ENCODE assay signal across 25 cellular contexts in genomic region chr6:135268263-135268662, GRCh38.
DNase-seq lines count a peak whose midpoint lies in the region; TF ChIP-seq lines count a peak whose summit lies in the region.
"Had no signal": no experiment of that assay in that cellular context is flagged by ENCODE, and none has a peak within 500 bp of the region (broad histone marks: within the 10 kb centered on the region; RNA-seq: fewer than 3 reads in every experiment).

No MANE protein-coding gene starts in this region.

- peaks cover 6% of the 10 kb centered on the region for H3K4me1 Mint-ChIP-seq in activated T-helper 1 cell treated with anti-CD3 and anti-CD28 coated beads, Interleukin-12 subunit alpha, Interleukin-12 subunit beta, Interleukin-2, Interleukin-4 antibody, amounts not matched to agents 30 ng/mL and 10 ng/mL and 1 ng/mL, durations not matched to agents 14 hours and 24 hours and 36 hours (ENCODE audit: low read depth)
- H3K4me1 Mint-ChIP-seq in neural crest cell, result no peaks in the 10 kb centered on the region

- no peak overlapping the region for H3K4me3 Mint-ChIP-seq in activated T-helper 1 cell treated with anti-CD3 and anti-CD28 coated beads, Interleukin-12 subunit alpha, Interleukin-12 subunit beta, Interleukin-2, Interleukin-4 antibody, amounts not matched to agents 30 ng/mL and 10 ng/mL and 1 ng/mL, durations not matched to agents 14 hours and 24 hours and 36 hours
- no peak overlapping the region for H3K4me3 Mint-ChIP-seq in neural crest cell
- H3K4me3 Mint-ChIP-seq: CD8-positive, alpha-beta T cell had no signal

- H3K4me2 ChIP-seq in BLaER1 treated with 17β-estradiol and CSF1 and Interleukin-3, amounts not matched to agents 10 nM and 100 nM, result peak overlapping the region in 10 of 11 experiments; percentile 0 to 83 (median 78); a peak in 15 of 22 replicates
- H3K4me2 ChIP-seq: A549 had no signal

- peaks cover 0 to 8% (median 0%) of the 10 kb centered on the region in 11 experiments; a peak in 6 of 22 replicates for H3K9me3 ChIP-seq in BLaER1 treated with 17β-estradiol and CSF1 and Interleukin-3, amounts not matched to agents 10 nM and 100 nM (replicated peaks in 1 of 11)
- H3K9me3 ChIP-seq in KOPT-K1 (ENCODE audit: insufficient read depth, low read length, poor library complexity, severe bottlenecking), result no peaks in the 10 kb centered on the region
- H3K9me3 ChIP-seq: A549 had no signal

- intact Hi-C loops in activated T-helper 1 cell treated with anti-CD3 and anti-CD28 coated beads, Interleukin-12 subunit alpha, Interleukin-12 subunit beta, Interleukin-2, Interleukin-4 antibody, amounts not matched to agents 30 ng/mL and 10 ng/mL and 1 ng/mL, durations not matched to agents 14 hours and 24 hours and 36 hours (cut with micrococcal nuclease), result no loop called here

- no peaks in the 10 kb centered on the region for H3K27me3 ChIP-seq in BLaER1 treated with 17β-estradiol and CSF1 and Interleukin-3, amounts not matched to agents 10 nM and 100 nM

- no peaks in the 10 kb centered on the region for H3K36me3 Mint-ChIP-seq in activated T-helper 1 cell treated with anti-CD3 and anti-CD28 coated beads, Interleukin-12 subunit alpha, Interleukin-12 subunit beta, Interleukin-2, Interleukin-4 antibody, amounts not matched to agents 30 ng/mL and 10 ng/mL and 1 ng/mL, durations not matched to agents 14 hours and 24 hours and 36 hours (ENCODE audit: low read depth)
- no peaks in the 10 kb centered on the region for H3K36me3 Mint-ChIP-seq in neural crest cell (ENCODE audit: low read depth)
- H3K36me3 Mint-ChIP-seq: CD8-positive, alpha-beta T cell had no signal

- H3K4me1 ChIP-seq in BLaER1 treated with 17β-estradiol and CSF1 and Interleukin-3, amounts not matched to agents 10 nM and 100 nM, result peaks cover 22 to 80% (median 65%) of the 10 kb centered on the region in 10 experiments
- H3K4me1 ChIP-seq: A549 had no signal

- peak overlapping the region; percentile 67 for H3K27ac Mint-ChIP-seq in activated T-helper 1 cell treated with anti-CD3 and anti-CD28 coated beads, Interleukin-12 subunit alpha, Interleukin-12 subunit beta, Interleukin-2, Interleukin-4 antibody, amounts not matched to agents 30 ng/mL and 10 ng/mL and 1 ng/mL, durations not matched to agents 14 hours and 24 hours and 36 hours
- peak overlapping the region; percentile 13 for H3K27ac Mint-ChIP-seq in neural crest cell (ENCODE audit: unreplicated experiment)
- H3K27ac Mint-ChIP-seq: CD8-positive, alpha-beta T cell had no signal

- TF ChIP-seq CTCF in neural crest cell (conservative IDR thresholded peaks at IDR 0.05), result no peak

- no peaks in the 10 kb centered on the region for H4K20me1 ChIP-seq in BLaER1 treated with 17β-estradiol and CSF1 and Interleukin-3, amounts not matched to agents 10 nM and 100 nM

- no peaks in the 10 kb centered on the region for H3K36me3 ChIP-seq in BLaER1 treated with 17β-estradiol and CSF1 and Interleukin-3, amounts not matched to agents 10 nM and 100 nM
- no peaks in the 10 kb centered on the region for H3K36me3 ChIP-seq in KOPT-K1 (ENCODE audit: insufficient read depth, low read length)

- no peaks in the 10 kb centered on the region for H3K9me3 Mint-ChIP-seq in activated T-helper 1 cell treated with anti-CD3 and anti-CD28 coated beads, Interleukin-12 subunit alpha, Interleukin-12 subunit beta, Interleukin-2, Interleukin-4 antibody, amounts not matched to agents 30 ng/mL and 10 ng/mL and 1 ng/mL, durations not matched to agents 14 hours and 24 hours and 36 hours
- H3K9me3 Mint-ChIP-seq in neural crest cell, result peaks cover 2% of the 10 kb centered on the region
- H3K9me3 Mint-ChIP-seq: CD8-positive, alpha-beta T cell had no signal

- H3K27me3 Mint-ChIP-seq in activated T-helper 1 cell treated with anti-CD3 and anti-CD28 coated beads, Interleukin-12 subunit alpha, Interleukin-12 subunit beta, Interleukin-2, Interleukin-4 antibody, amounts not matched to agents 30 ng/mL and 10 ng/mL and 1 ng/mL, durations not matched to agents 14 hours and 24 hours and 36 hours (ENCODE audit: insufficient read depth), result peaks cover 4% of the 10 kb centered on the region
- H3K27me3 Mint-ChIP-seq in neural crest cell (ENCODE audit: low read depth), result no peaks in the 10 kb centered on the region

- H3K9ac ChIP-seq in BLaER1 treated with 17β-estradiol and CSF1 and Interleukin-3, amounts not matched to agents 10 nM and 100 nM, result peak overlapping the region in 1 of 11 experiments; percentile 11; a peak in 1 of 22 replicates

- H3K27ac ChIP-seq in BLaER1 treated with 17β-estradiol and CSF1 and Interleukin-3, amounts not matched to agents 10 nM and 100 nM, result peak overlapping the region in 6 of 11 experiments; percentile 27 to 65 (median 54); a peak in 12 of 22 replicates
- H3K27ac ChIP-seq in KOPT-K1 (ENCODE audit: low read depth, low read length, poor library complexity, severe bottlenecking), result peak overlapping the region; percentile 66
- H3K27ac ChIP-seq: A549, C4-2B, HL-60, SK-N-MC had no signal

- no peak for DNase-seq in activated T-helper 1 cell treated with anti-CD3 and anti-CD28 coated beads, Interleukin-12 subunit alpha, Interleukin-12 subunit beta, Interleukin-2, Interleukin-4 antibody, amounts not matched to agents 30 ng/mL and 10 ng/mL and 1 ng/mL, durations not matched to agents 14 hours and 24 hours and 36 hours (ENCODE audit: low spot score)
- DNase-seq in neural crest cell (ENCODE audit: low read depth, low spot score), result no peak
- no peak for DNase-seq in GF-D8 (lab: John Stamatoyannopoulos, UW)
- DNase-seq in NCI-H226, result no peak
- no peak for DNase-seq in RPMI8226
- DNase-seq: AML-193; CD8-positive, alpha-beta T cell; DMS 273 treated with DMSO at 0.1 percent for 48 hours; DMS79; Kasumi-1; MV-4-11; NCI-H1105; NCI-H1436 treated with DMSO at 0.1 percent for 48 hours; NCI-H187 treated with DMSO at 0.1 percent for 48 hours; NCI-H2171 treated with DMSO at 0.1 percent for 48 hours; NCI-H446; NCI-H524 treated with DMSO at 0.1 percent for 48 hours; NCI-H774; SIG-M5 had no signal

- no peak overlapping the region for H3K4me3 ChIP-seq in BLaER1 treated with 17β-estradiol and CSF1 and Interleukin-3, amounts not matched to agents 10 nM and 100 nM
- H3K4me3 ChIP-seq: A549, SK-N-MC had no signal
